In the genomic region with DNA sequence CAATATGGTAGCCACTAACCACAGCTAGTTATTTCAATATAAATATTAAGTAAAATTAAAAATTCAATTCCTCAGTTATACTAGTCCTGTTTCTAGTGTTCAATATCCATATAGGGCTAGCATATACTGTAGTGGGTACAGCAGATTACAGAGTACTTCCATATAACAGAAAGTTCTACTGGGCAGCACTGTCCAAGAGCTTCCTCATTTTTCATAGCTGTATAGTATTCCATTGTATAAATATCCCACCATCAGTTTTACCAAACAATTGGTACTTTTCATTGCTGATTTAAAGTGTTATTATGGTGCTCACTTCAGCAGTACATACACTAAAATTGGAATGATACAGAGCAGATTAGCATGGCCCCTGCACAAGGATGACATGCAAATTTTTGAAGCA, we compare ENCODE assay signal across 29 cellular contexts.
"Had no signal": no experiment of that assay in that cellular context is flagged by ENCODE, and none has a peak within 500 bp of the region (broad histone marks: within the 10 kb centered on the region; RNA-seq: fewer than 3 reads in every experiment).

No MANE protein-coding gene starts in this region.

- H3K36me3 ChIP-seq: thoracic aorta, thyroid gland, tibial artery, upper lobe of left lung, uterus, vagina had no signal

- H3K4me1 Mint-ChIP-seq: stimulated activated effector memory CD8-positive, alpha-beta T cell treated with anti-CD3 and anti-CD28 coated beads, Interleukin-12 subunit alpha, Interleukin-12 subunit beta, amount 100 ng/mL, for 72 hours; stimulated activated memory B cell treated with anti-CD40 and anti-IgM and Interleukin-4, amounts not matched to agents 10 μg/mL and 1 μg/mL and 100 μg/mL, for 72 hours; stimulated activated naive B cell treated with anti-CD40 and anti-IgM and Interleukin-4, amounts not matched to agents 10 μg/mL and 1 μg/mL and 100 μg/mL, for 72 hours; stimulated activated naive CD8-positive, alpha-beta T cell treated with anti-CD3 and anti-CD28 coated beads, Interleukin-15, amount 100 ng/mL, for 72 hours had no signal

- H3K36me3 Mint-ChIP-seq: stimulated activated effector memory CD8-positive, alpha-beta T cell treated with anti-CD3 and anti-CD28 coated beads, Interleukin-12 subunit alpha, Interleukin-12 subunit beta, amount 100 ng/mL, for 72 hours; stimulated activated memory B cell treated with anti-CD40 and anti-IgM and Interleukin-4, amounts not matched to agents 10 μg/mL and 1 μg/mL and 100 μg/mL, for 72 hours; stimulated activated naive B cell treated with anti-CD40 and anti-IgM and Interleukin-4, amounts not matched to agents 10 μg/mL and 1 μg/mL and 100 μg/mL, for 72 hours had no signal

- H3K27ac Mint-ChIP-seq: stimulated activated effector memory CD8-positive, alpha-beta T cell treated with anti-CD3 and anti-CD28 coated beads, Interleukin-12 subunit alpha, Interleukin-12 subunit beta, amount 100 ng/mL, for 72 hours; stimulated activated memory B cell treated with anti-CD40 and anti-IgM and Interleukin-4, amounts not matched to agents 10 μg/mL and 1 μg/mL and 100 μg/mL, for 72 hours; stimulated activated naive B cell treated with anti-CD40 and anti-IgM and Interleukin-4, amounts not matched to agents 10 μg/mL and 1 μg/mL and 100 μg/mL, for 72 hours; stimulated activated naive CD8-positive, alpha-beta T cell treated with anti-CD3 and anti-CD28 coated beads, Interleukin-15, amount 100 ng/mL, for 72 hours; stimulated activated naive CD8-positive, alpha-beta T cell treated with anti-CD3 and anti-CD28 coated beads, Interleukin-15, Interleukin-2, amounts not matched to agents 100 ng/mL and 50 ng/mL, for 24 hours; type B pancreatic cell had no signal

- H3K27ac ChIP-seq: stomach, suprapubic skin, testis, thoracic aorta, thyroid gland, tibial artery, tibial nerve, transverse colon, upper lobe of left lung, upper lobe of right lung, uterus, vagina had no signal

- DNase-seq: stimulated activated CD4-positive, alpha-beta T cell treated with anti-CD3 and anti-CD28 coated beads, Interleukin-2, amount 100 ng/mL, for 48 hours; stimulated activated CD4-positive, alpha-beta T cell treated with anti-CD3 and anti-CD28 coated beads, Interleukin-4, amount 100 ng/mL, for 1 hour; stimulated activated CD4-positive, alpha-beta T cell treated with anti-CD3 and anti-CD28 coated beads, Interleukin-4, amount 100 ng/mL, for 24 hours; stimulated activated CD4-positive, alpha-beta T cell treated with anti-CD3 and anti-CD28 coated beads, Interleukin-4, amount 100 ng/mL, for 4 hours; stimulated activated CD8-positive, alpha-beta memory T cell treated with anti-CD3 and anti-CD28 coated beads, Interleukin-4, amount 100 ng/mL, for 48 hours; stimulated activated naive B cell treated with anti-CD40 and anti-IgM and Interleukin-4, amounts not matched to agents 10 μg/mL and 1 μg/mL and 100 μg/mL, for 72 hours; stimulated activated naive CD4-positive, alpha-beta T cell; stimulated activated naive CD4-positive, alpha-beta T cell treated with Interleukin-2 at 50 U/mL for 16 hours; stimulated activated naive CD8-positive, alpha-beta T cell treated with anti-CD3 and anti-CD28 coated beads, Interleukin-15, amount 100 ng/mL, for 72 hours; stimulated activated naive CD8-positive, alpha-beta T cell treated with anti-CD3 and anti-CD28 coated beads, Interleukin-15, Interleukin-2, amounts not matched to agents 100 U/mL and 50 U/mL, for 24 hours; stomach; substantia nigra; testis; thyroid gland; tibial artery; transverse colon; trophoblast cell; upper lobe of left lung; upper lobe of right lung; uterus had no signal

- ATAC-seq: stimulated activated effector memory CD8-positive, alpha-beta T cell treated with anti-CD3 and anti-CD28 coated beads, Interleukin-12 subunit alpha, Interleukin-12 subunit beta, amount 100 ng/mL, for 72 hours; stimulated activated memory B cell treated with anti-CD40 and anti-IgM and Interleukin-4, amounts not matched to agents 10 μg/mL and 1 μg/mL and 100 μg/mL, for 72 hours; stimulated activated naive B cell treated with anti-CD40 and anti-IgM and Interleukin-4, amounts not matched to agents 10 μg/mL and 1 μg/mL and 100 μg/mL, for 72 hours; stimulated activated naive CD8-positive, alpha-beta T cell treated with anti-CD3 and anti-CD28 coated beads, Interleukin-15, amount 100 ng/mL, for 72 hours; stimulated activated naive CD8-positive, alpha-beta T cell treated with anti-CD3 and anti-CD28 coated beads, Interleukin-15, Interleukin-2, amounts not matched to agents 100 U/mL and 50 U/mL, for 24 hours; upper lobe of right lung had no signal

- H3K4me1 ChIP-seq: stomach, suprapubic skin, testis, thyroid gland, tibial artery, tibial nerve, transverse colon, upper lobe of left lung, upper lobe of right lung, uterus, vagina had no signal

- H3K27me3 ChIP-seq: stomach, suprapubic skin, testis, thyroid gland, tibial artery, tibial nerve, transverse colon, upper lobe of left lung, upper lobe of right lung, uterus, vagina had no signal

- H3K27me3 Mint-ChIP-seq: stimulated activated memory B cell treated with anti-CD40 and anti-IgM and Interleukin-4, amounts not matched to agents 10 μg/mL and 1 μg/mL and 100 μg/mL, for 72 hours; stimulated activated naive B cell treated with anti-CD40 and anti-IgM and Interleukin-4, amounts not matched to agents 10 μg/mL and 1 μg/mL and 100 μg/mL, for 72 hours; stimulated activated naive CD8-positive, alpha-beta T cell treated with anti-CD3 and anti-CD28 coated beads, Interleukin-15, amount 100 ng/mL, for 72 hours; stimulated activated naive CD8-positive, alpha-beta T cell treated with anti-CD3 and anti-CD28 coated beads, Interleukin-15, Interleukin-2, amounts not matched to agents 100 ng/mL and 50 ng/mL, for 24 hours; type B pancreatic cell had no signal

- H3K9me3 ChIP-seq: stomach, suprapubic skin, testis, thoracic aorta, thyroid gland, tibial artery, tibial nerve, transverse colon, upper lobe of left lung, upper lobe of right lung, uterus, vagina had no signal

- H3K4me3 ChIP-seq: stomach, suprapubic skin, testis, thoracic aorta, thyroid gland, tibial artery, tibial nerve, transverse colon, upper lobe of left lung, upper lobe of right lung, uterus, vagina had no signal

- H3K9me3 Mint-ChIP-seq: stimulated activated effector memory CD8-positive, alpha-beta T cell treated with anti-CD3 and anti-CD28 coated beads, Interleukin-12 subunit alpha, Interleukin-12 subunit beta, amount 100 ng/mL, for 72 hours; stimulated activated memory B cell treated with anti-CD40 and anti-IgM and Interleukin-4, amounts not matched to agents 10 μg/mL and 1 μg/mL and 100 μg/mL, for 72 hours; stimulated activated naive B cell treated with anti-CD40 and anti-IgM and Interleukin-4, amounts not matched to agents 10 μg/mL and 1 μg/mL and 100 μg/mL, for 72 hours; stimulated activated naive CD8-positive, alpha-beta T cell treated with anti-CD3 and anti-CD28 coated beads, Interleukin-15, amount 100 ng/mL, for 72 hours; stimulated activated naive CD8-positive, alpha-beta T cell treated with anti-CD3 and anti-CD28 coated beads, Interleukin-15, Interleukin-2, amounts not matched to agents 100 ng/mL and 50 ng/mL, for 24 hours; type B pancreatic cell had no signal

- H3K4me3 Mint-ChIP-seq: stimulated activated effector memory CD8-positive, alpha-beta T cell treated with anti-CD3 and anti-CD28 coated beads, Interleukin-12 subunit alpha, Interleukin-12 subunit beta, amount 100 ng/mL, for 72 hours; stimulated activated memory B cell treated with anti-CD40 and anti-IgM and Interleukin-4, amounts not matched to agents 10 μg/mL and 1 μg/mL and 100 μg/mL, for 72 hours; stimulated activated naive B cell treated with anti-CD40 and anti-IgM and Interleukin-4, amounts not matched to agents 10 μg/mL and 1 μg/mL and 100 μg/mL, for 72 hours; stimulated activated naive CD8-positive, alpha-beta T cell treated with anti-CD3 and anti-CD28 coated beads, Interleukin-15, amount 100 ng/mL, for 72 hours; stimulated activated naive CD8-positive, alpha-beta T cell treated with anti-CD3 and anti-CD28 coated beads, Interleukin-15, Interleukin-2, amounts not matched to agents 100 ng/mL and 50 ng/mL, for 24 hours; type B pancreatic cell had no signal

- FAIRE-seq: urothelium cell line had no signal
